1 cellular context compared by ENCODE assay signal in the genomic region with DNA sequence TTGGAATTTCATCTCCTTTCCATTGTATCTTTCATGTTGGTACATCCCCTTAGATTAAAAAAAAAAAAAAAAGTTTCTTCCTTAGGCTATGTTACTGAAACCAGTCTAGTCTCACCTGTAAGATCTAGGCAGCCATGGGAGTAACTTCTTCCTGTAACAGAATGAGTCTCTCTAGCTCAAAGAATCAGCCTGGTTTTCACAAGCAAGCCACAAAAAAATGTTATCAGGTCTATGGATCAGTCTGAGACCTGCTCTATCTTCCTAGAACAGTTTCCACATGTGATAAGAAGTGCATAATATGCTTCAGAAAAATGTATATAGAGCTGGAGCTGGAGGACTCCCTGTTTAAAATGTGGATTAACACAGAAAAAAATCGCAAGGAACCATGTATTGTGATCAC.
TF ChIP-seq lines count a peak whose summit lies in the region.

No MANE protein-coding gene starts in this region.

TF ChIP-seq in HepG2, 621 proteins besides CTCF, POLR2A, EP300 and RAD21:
- TF ChIP-seq KDM6A (CRISPR knock-in tag; IDR thresholded peaks at IDR 0.05; ENCODE audit: low read depth), result no peak
- TF ChIP-seq MIER2 (CRISPR knock-in tag; IDR thresholded peaks at IDR 0.05), result no peak
- no peak for TF ChIP-seq TOE1 (CRISPR knock-in tag; IDR thresholded peaks at IDR 0.05)
- no peak for TF ChIP-seq ZNF3 (CRISPR knock-in tag; IDR thresholded peaks at IDR 0.05)
- TF ChIP-seq SMARCE1 (IDR thresholded peaks at IDR 0.05; ENCODE audit: borderline replicate concordance), result no peak
- no peak for TF ChIP-seq HNRNPK (IDR thresholded peaks at IDR 0.05; ENCODE audit: low read depth, low read length, poor library complexity, severe bottlenecking)
- no peak for TF ChIP-seq MIXL1 (CRISPR knock-in tag; IDR thresholded peaks at IDR 0.05)
- no peak for TF ChIP-seq DBP (CRISPR knock-in tag; IDR thresholded peaks at IDR 0.05; ENCODE audit: not compliant biosample characterization)
- no peak for TF ChIP-seq ZNF660 (CRISPR knock-in tag; IDR thresholded peaks at IDR 0.05; ENCODE audit: borderline replicate concordance, low read depth)
- no peak for TF ChIP-seq ARNT2 (CRISPR knock-in tag; IDR thresholded peaks at IDR 0.05; ENCODE audit: low read depth)
- TF ChIP-seq, protein P1, sequence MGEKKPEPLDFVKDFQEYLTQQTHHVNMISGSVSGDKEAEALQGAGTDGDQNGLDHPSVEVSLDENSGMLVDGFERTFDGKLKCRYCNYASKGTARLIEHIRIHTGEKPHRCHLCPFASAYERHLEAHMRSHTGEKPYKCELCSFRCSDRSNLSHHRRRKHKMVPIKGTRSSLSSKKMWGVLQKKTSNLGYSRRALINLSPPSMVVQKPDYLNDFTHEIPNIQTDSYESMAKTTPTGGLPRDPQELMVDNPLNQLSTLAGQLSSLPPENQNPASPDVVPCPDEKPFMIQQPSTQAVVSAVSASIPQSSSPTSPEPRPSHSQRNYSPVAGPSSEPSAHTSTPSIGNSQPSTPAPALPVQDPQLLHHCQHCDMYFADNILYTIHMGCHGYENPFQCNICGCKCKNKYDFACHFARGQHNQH (CRISPR knock-in tag; IDR thresholded peaks at IDR 0.05), result no peak
- no peak for TF ChIP-seq MED8 (CRISPR knock-in tag; IDR thresholded peaks at IDR 0.05; ENCODE audit: insufficient replicate concordance)
- no peak for TF ChIP-seq ZNF562 (CRISPR knock-in tag; IDR thresholded peaks at IDR 0.05; ENCODE audit: borderline replicate concordance)
- TF ChIP-seq, protein P2, sequence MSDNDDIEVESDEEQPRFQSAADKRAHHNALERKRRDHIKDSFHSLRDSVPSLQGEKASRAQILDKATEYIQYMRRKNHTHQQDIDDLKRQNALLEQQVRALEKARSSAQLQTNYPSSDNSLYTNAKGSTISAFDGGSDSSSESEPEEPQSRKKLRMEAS (IDR thresholded peaks at IDR 0.05), result no peak
